In genomic region chr2:98313512-98314250, GRCh38 we compare ENCODE assay signal across 1 cellular context.
TF ChIP-seq lines count a peak whose summit lies in the region.

No MANE protein-coding gene starts in this region.

TF ChIP-seq in H1, 55 proteins besides CTCF, POLR2A, EP300 and RAD21 (continued from another document):
- TF ChIP-seq BRCA1 (IDR thresholded peaks at IDR 0.05; ENCODE audit: low read depth, low read length) (no peak), POU5F1 (IDR thresholded peaks at IDR 0.05; ENCODE audit: low read depth, low read length) (no peak), SIN3A (conservative IDR thresholded peaks at IDR 0.05 in 1 of 2, IDR thresholded peaks at IDR 0.05 in 1 of 2; ENCODE audit: low read depth in 1 of 2, low read length in 2 of 2) (no peak), CHD1 (IDR thresholded peaks at IDR 0.05; ENCODE audit: low read depth, low read length) (no peak), ATF2 (IDR thresholded peaks at IDR 0.05; ENCODE audit: low read length) (no peak), CBX5 (IDR thresholded peaks at IDR 0.05; ENCODE audit: low read depth, low read length) (no peak), NRF1 (IDR thresholded peaks at IDR 0.05; ENCODE audit: low read depth, low read length) (no peak), JUN (IDR thresholded peaks at IDR 0.05; ENCODE audit: low read depth, low read length) (no peak), JUND (IDR thresholded peaks at IDR 0.05; ENCODE audit: low read length) (no peak), EZH2 (IDR thresholded peaks at IDR 0.05; ENCODE audit: low read depth, low read length, severe bottlenecking) (no peak), POLR2AphosphoS5 (IDR thresholded peaks at IDR 0.05; ENCODE audit: low read depth, low read length) (no peak), TAF7 (optimal IDR thresholded peaks at IDR 0.05; ENCODE audit: borderline replicate concordance, low read depth, low read length) (no peak), CEBPB (IDR thresholded peaks at IDR 0.05; ENCODE audit: low read depth, low read length) (no peak), KDM5A (IDR thresholded peaks at IDR 0.05; ENCODE audit: low read length) (no peak)
- TF ChIP-seq, protein P1, sequence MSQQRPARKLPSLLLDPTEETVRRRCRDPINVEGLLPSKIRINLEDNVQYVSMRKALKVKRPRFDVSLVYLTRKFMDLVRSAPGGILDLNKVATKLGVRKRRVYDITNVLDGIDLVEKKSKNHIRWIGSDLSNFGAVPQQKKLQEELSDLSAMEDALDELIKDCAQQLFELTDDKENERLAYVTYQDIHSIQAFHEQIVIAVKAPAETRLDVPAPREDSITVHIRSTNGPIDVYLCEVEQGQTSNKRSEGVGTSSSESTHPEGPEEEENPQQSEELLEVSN (IDR thresholded peaks at IDR 0.05) = no peak
